30 cellular contexts compared by ENCODE assay signal in the genomic region with DNA sequence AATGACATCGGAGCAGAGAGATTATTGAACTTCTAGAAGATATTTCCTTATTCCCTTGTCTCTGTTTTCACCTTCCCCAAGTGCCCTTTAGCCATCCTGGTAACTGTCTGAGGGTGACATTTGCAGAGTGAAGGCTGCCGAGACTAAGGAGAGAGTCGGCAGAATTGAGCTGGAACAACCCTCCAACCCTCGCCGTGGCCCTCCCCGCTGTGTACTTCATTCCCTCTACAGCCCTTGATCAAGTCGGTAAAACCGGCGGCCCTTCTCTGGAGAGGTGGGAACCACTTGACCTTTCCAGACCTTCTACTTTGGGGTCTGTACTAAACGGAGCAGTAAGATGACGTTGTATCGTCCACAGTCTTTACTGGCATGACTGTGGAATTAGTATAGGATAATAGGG. TPM values are rescaled to one million over a fixed set of nuclear protein-coding genes. Genes with fewer than 3 reads are reported as not detected.
"Had no signal": no experiment of that assay in that cellular context is flagged by ENCODE, and none has a peak within 500 bp of the region (broad histone marks: within the 10 kb centered on the region; RNA-seq: fewer than 3 reads in every experiment).

No MANE protein-coding gene starts in this region.

- DNase-seq: Karpas-422, MM.1S, MV-4-11, NCI-H1092, NCI-H1105, NCI-H1417 treated with DMSO at 0.1 percent for 48 hours, NCI-H1436 treated with DMSO at 0.1 percent for 48 hours, NCI-H1694 treated with DMSO at 0.1 percent for 48 hours, NCI-H187 treated with DMSO at 0.1 percent for 48 hours, NCI-H2029, NCI-H2081, NCI-H226, NCI-H446 treated with DMSO at 0.1 percent for 48 hours, NCI-H510A, NCI-H524, NCI-H526, NCI-H69, NCI-H748 treated with DMSO at 0.1 percent for 48 hours, PC-9, Peyer's patch, Right ventricle myocardium superior, RPMI8226, SHP77 treated with DMSO at 0.1 percent for 48 hours, SK-N-SH, SW 1271, T-helper 1 cell had no signal

- H3K27me3 ChIP-seq: Peyer's patch, SJSA1 had no signal

- H3K9me3 ChIP-seq: Peyer's patch, SJSA1, SK-N-SH had no signal

- H2AFZ ChIP-seq: PC-9 had no signal

- H3K4me2 ChIP-seq: PC-9, SK-N-SH had no signal

- H3K27ac ChIP-seq: PC-9, Peyer's patch, SJSA1 had no signal

- H3K9ac ChIP-seq: SK-N-SH had no signal

- H3K36me3 ChIP-seq: Peyer's patch, SJSA1 had no signal

- H3K4me3 ChIP-seq: PC-9, Peyer's patch, SJSA1 had no signal

- H3K4me1 ChIP-seq: Peyer's patch, SJSA1 had no signal

RNA-seq across cellular contexts. Expression of a gene that starts 26.1 kb away (rescaled TPM):
- total RNA-seq: LHCN-M2, MCF 10A, OCI-LY7, PC-9, Peyer's patch, Right ventricle myocardium superior, SJSA1 had no signal
- polyA plus RNA-seq: SK-N-SH had no signal

RNA-seq across cellular contexts. Expression of a gene that starts 52.5 kb away (rescaled TPM):
- total RNA-seq: LHCN-M2, MCF 10A, OCI-LY7, PC-9, Peyer's patch, Right ventricle myocardium superior, SJSA1 had no signal
- polyA plus RNA-seq: SK-N-SH had no signal
